Comparison of ENCODE assay signal across 35 cellular contexts in the genomic region with DNA sequence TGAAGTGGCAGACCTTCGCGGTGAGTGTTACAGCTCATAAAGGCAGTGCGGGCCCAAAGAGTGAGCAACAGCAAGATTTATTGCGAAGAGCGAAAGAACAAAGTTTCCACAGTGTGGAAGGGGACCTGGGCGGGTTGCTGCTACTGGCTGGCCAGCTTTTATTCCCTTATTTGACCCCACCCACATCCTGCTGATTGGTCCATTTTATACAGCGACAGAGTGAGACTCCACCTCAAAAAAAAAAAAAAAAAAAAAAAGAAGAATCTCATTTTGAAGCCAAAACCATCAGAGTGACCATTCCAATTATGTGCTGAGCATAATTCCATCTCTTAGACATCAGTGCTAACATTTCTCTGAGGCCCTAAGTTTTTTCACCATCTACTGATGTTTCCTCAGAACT. TPM values are rescaled to one million over a fixed set of nuclear protein-coding genes. Genes with fewer than 3 reads are reported as not detected.
A peak's percentile ranks its signal among the peaks of the same experiment; 100 is the strongest.
DNase-seq lines count a peak whose midpoint lies in the region; ATAC-seq and TF ChIP-seq lines count a peak whose summit lies in the region.
"Had no signal": no experiment of that assay in that cellular context is flagged by ENCODE, and none has a peak within 500 bp of the region (broad histone marks: within the 10 kb centered on the region; RNA-seq: fewer than 3 reads in every experiment).

No MANE protein-coding gene starts in this region.

- DNase-seq in activated CD4-positive, alpha-beta T cell treated with anti-CD3 and anti-CD28 coated beads for 48 hours = peak; percentile 19
- no peak for DNase-seq in activated CD4-positive, alpha-beta T cell treated with anti-CD3 and anti-CD28 coated beads, Interleukin-2, amount 50 U/mL, for 4 hours
- DNase-seq in T-helper 17 cell = no peak
- no peak for DNase-seq in glutamatergic neuron
- no peak for DNase-seq in progenitor cell of endocrine pancreas (ENCODE audit: low spot score, unreplicated experiment)
- no peak for DNase-seq in transverse colon
- no peak for DNase-seq in NCI-H1436 (lab: John Stamatoyannopoulos, UW)
- DNase-seq: activated CD4-positive, alpha-beta T cell treated with anti-CD3 and anti-CD28 coated beads, Interleukin-2, amount 50 U/mL, for 1 hour; activated CD8-positive, alpha-beta memory T cell treated with anti-CD3 and anti-CD28 coated beads, Interleukin-2, amount 50 U/mL, for 4 hours; activated naive CD4-positive, alpha-beta T cell; brain microvascular endothelial cell; CD4-positive, alpha-beta memory T cell; cerebellar nuclear complex; dermis blood vessel endothelial cell; DMS 273 treated with DMSO at 0.1 percent for 48 hours; esophagus squamous epithelium; foreskin keratinocyte; heart left ventricle; KG1; MM.1S; naive thymus-derived CD8-positive, alpha-beta T cell; NCI-H1417 treated with DMSO at 0.1 percent for 48 hours; NCI-H2081; NCI-H2227 treated with DMSO at 0.1 percent for 48 hours; NCI-H526; NK-92 treated with Interleukin-12 subunit alpha and Interleukin-12 subunit beta, amount 100 ng/mL, for 24 hours; PC-3; SK-N-SH; stimulated activated CD4-positive, alpha-beta T cell treated with anti-CD3 and anti-CD28 coated beads, Interleukin-15, amount 100 ng/mL, for 24 hours; substantia nigra; T-helper 2 cell had no signal

- H3K27me3 ChIP-seq in transverse colon = no peaks in the 10 kb centered on the region
- H3K27me3 ChIP-seq: adrenal gland, brain microvascular endothelial cell, esophagus squamous epithelium, foreskin keratinocyte, heart left ventricle had no signal

- H3K9me3 Mint-ChIP-seq in glutamatergic neuron (ENCODE audit: unreplicated experiment) (peaks cover 1% of the 10 kb centered on the region), progenitor cell of endocrine pancreas (ENCODE audit: low read depth) (no peaks in the 10 kb centered on the region)
- H3K9me3 Mint-ChIP-seq: CD4-positive, alpha-beta memory T cell; naive thymus-derived CD8-positive, alpha-beta T cell; stimulated activated memory B cell treated with anti-CD40 and anti-IgM and Interleukin-4, amounts not matched to agents 10 μg/mL and 1 μg/mL and 100 μg/mL, for 72 hours had no signal

- H3K36me3 Mint-ChIP-seq in T-helper 17 cell (ENCODE audit: low read depth) = no peaks in the 10 kb centered on the region
- H3K36me3 Mint-ChIP-seq in glutamatergic neuron (ENCODE audit: unreplicated experiment) = no peaks in the 10 kb centered on the region
- peaks cover 10% of the 10 kb centered on the region for H3K36me3 Mint-ChIP-seq in progenitor cell of endocrine pancreas (ENCODE audit: insufficient read depth)

- H3K4me1 Mint-ChIP-seq in T-helper 17 cell (peaks cover 45% of the 10 kb centered on the region), glutamatergic neuron (ENCODE audit: low read depth, unreplicated experiment) (peaks cover 23% of the 10 kb centered on the region), progenitor cell of endocrine pancreas (ENCODE audit: low read depth) (peaks cover 75% of the 10 kb centered on the region)

- peaks cover 0 to 6% (median 0%) of the 10 kb centered on the region in 4 donors for H3K36me3 ChIP-seq in transverse colon
- H3K36me3 ChIP-seq: adrenal gland had no signal

- 67 to 91% methylated on average over 1 to 7 of the region's 7 CpGs for WGBS in transverse colon (ENCODE audit: low coverage in 1 of 2), 2 donors

- H3K4me3 Mint-ChIP-seq in T-helper 17 cell (peak overlapping the region; percentile 45), glutamatergic neuron (ENCODE audit: unreplicated experiment) (peak overlapping the region; percentile 36), progenitor cell of endocrine pancreas (ENCODE audit: low read depth) (peak overlapping the region; percentile 95)

- H3K9me3 ChIP-seq in T-helper 17 cell (ENCODE audit: control insufficient read depth, low read length, poor library complexity, severe bottlenecking) (no peaks in the 10 kb centered on the region), transverse colon (no peaks in the 10 kb centered on the region)
- H3K9me3 ChIP-seq: adrenal gland, esophagus squamous epithelium, heart left ventricle, SK-N-SH had no signal

- ATAC-seq in T-helper 17 cell = no peak
- ATAC-seq in GM21825 (IDR thresholded peaks at IDR 0.05; ENCODE audit: unreplicated experiment) = no peak
- ATAC-seq: foreskin keratinocyte; heart left ventricle; naive thymus-derived CD8-positive, alpha-beta T cell; PC-3; stimulated activated memory B cell treated with anti-CD40 and anti-IgM and Interleukin-4, amounts not matched to agents 10 μg/mL and 1 μg/mL and 100 μg/mL, for 72 hours had no signal

- intact Hi-C loops in transverse colon (cut with DNase I; ENCODE audit: low total_unique reads) = no loop called here

- H3K27me3 Mint-ChIP-seq in T-helper 17 cell (no peaks in the 10 kb centered on the region), glutamatergic neuron (ENCODE audit: unreplicated experiment) (peaks cover 5% of the 10 kb centered on the region), progenitor cell of endocrine pancreas (no peaks in the 10 kb centered on the region)
- H3K27me3 Mint-ChIP-seq: CD4-positive, alpha-beta memory T cell; naive thymus-derived CD8-positive, alpha-beta T cell; stimulated activated memory B cell treated with anti-CD40 and anti-IgM and Interleukin-4, amounts not matched to agents 10 μg/mL and 1 μg/mL and 100 μg/mL, for 72 hours had no signal

- peaks cover 4 to 44% (median 34%) of the 10 kb centered on the region in 4 donors for H3K4me1 ChIP-seq in transverse colon
- H3K4me1 ChIP-seq: foreskin keratinocyte had no signal

- H3K27ac ChIP-seq in transverse colon = no peak overlapping the region
- H3K27ac ChIP-seq: adrenal gland, brain microvascular endothelial cell, esophagus squamous epithelium, foreskin keratinocyte, heart left ventricle, HL-60 had no signal

- in situ Hi-C loops in transverse colon (cut with MboI; ENCODE audit: low pct_ligation_motif_present in 1 of 4, low pct_unique_long_range_greater_than_20kb in 1 of 4, low sequenced_read_pairs in 3 of 4) = no loop called here

- TF ChIP-seq CTCF in glutamatergic neuron (IDR thresholded peaks at IDR 0.05; ENCODE audit: partially characterized antibody, unreplicated experiment) = no peak
- TF ChIP-seq CTCF in progenitor cell of endocrine pancreas (IDR thresholded peaks at IDR 0.05; ENCODE audit: unreplicated experiment) = no peak
- no peak for TF ChIP-seq CTCF in transverse colon (IDR thresholded peaks at IDR 0.05)

- no peak overlapping the region for H3K4me3 ChIP-seq in transverse colon
- H3K4me3 ChIP-seq: adrenal gland, esophagus squamous epithelium, heart left ventricle had no signal

- H3K27ac Mint-ChIP-seq in T-helper 17 cell = peak overlapping the region; percentile 97
- no peak overlapping the region for H3K27ac Mint-ChIP-seq in glutamatergic neuron (ENCODE audit: unreplicated experiment)
- peak overlapping the region; percentile 97 for H3K27ac Mint-ChIP-seq in progenitor cell of endocrine pancreas
- H3K27ac Mint-ChIP-seq: stimulated activated memory B cell treated with anti-CD40 and anti-IgM and Interleukin-4, amounts not matched to agents 10 μg/mL and 1 μg/mL and 100 μg/mL, for 72 hours had no signal

- TF ChIP-seq POLR2A in transverse colon (IDR thresholded peaks at IDR 0.05) = no peak

- no peak for TF ChIP-seq EP300 in transverse colon (IDR thresholded peaks at IDR 0.05; ENCODE audit: low read depth)

RNA-seq across cellular contexts. Expression of a gene that starts 1.9 kb away (rescaled TPM):
- total RNA-seq in T-helper 17 cell (10 to 100 TPM; 11.8 to 12.8 TPM), glutamatergic neuron (ENCODE audit: unreplicated experiment) (14.9 TPM), progenitor cell of endocrine pancreas (27.2 and 27.9 TPM in 2 replicates), transverse colon (100 to 1,000 TPM in 1 of 4 donors, 10 to 100 TPM in 3; 41.2 to 145 (median 68.8) TPM)

RNA-seq across cellular contexts. Expression of a gene that starts 13.4 kb away (rescaled TPM):
- total RNA-seq in T-helper 17 cell (10 to 100 TPM; 19.0 to 23.3 TPM), glutamatergic neuron (ENCODE audit: unreplicated experiment) (16.9 TPM), progenitor cell of endocrine pancreas (24.9 and 29.8 TPM in 2 replicates), transverse colon (10 to 100 TPM; 16.1 to 34.4 (median 22.0) TPM)

RNA-seq across cellular contexts. Expression of a gene that starts 33.0 kb away (rescaled TPM):
- total RNA-seq in T-helper 17 cell (10 to 100 TPM; 44.1 to 50.4 TPM), glutamatergic neuron (ENCODE audit: unreplicated experiment) (65.0 TPM), progenitor cell of endocrine pancreas (88.4 and 93.7 TPM in 2 replicates), transverse colon (10 to 100 TPM; 22.4 to 61.0 (median 44.8) TPM)

RNA-seq across cellular contexts. Expression of a gene that starts 47.2 kb away (rescaled TPM):
- total RNA-seq in T-helper 17 cell = 10 to 100 TPM; 34.8 to 37.7 TPM
- 22.7 TPM for total RNA-seq in glutamatergic neuron (ENCODE audit: unreplicated experiment)
- total RNA-seq in progenitor cell of endocrine pancreas = 33.1 and 33.2 TPM in 2 replicates
- total RNA-seq in transverse colon = 10 to 100 TPM; 20.8 to 79.2 (median 27.3) TPM

Comparison
In these comparisons a context has a peak if more than half of its experiments do, and no peak if none do; other contexts are left out.
1. H3K4me3 Mint-ChIP-seq: peak in every context shown above with its lines; median percentile 95 in progenitor cell of endocrine pancreas; 45 in T-helper 17 cell; 36 in glutamatergic neuron.